1 cellular context compared by ENCODE assay signal in the genomic region with DNA sequence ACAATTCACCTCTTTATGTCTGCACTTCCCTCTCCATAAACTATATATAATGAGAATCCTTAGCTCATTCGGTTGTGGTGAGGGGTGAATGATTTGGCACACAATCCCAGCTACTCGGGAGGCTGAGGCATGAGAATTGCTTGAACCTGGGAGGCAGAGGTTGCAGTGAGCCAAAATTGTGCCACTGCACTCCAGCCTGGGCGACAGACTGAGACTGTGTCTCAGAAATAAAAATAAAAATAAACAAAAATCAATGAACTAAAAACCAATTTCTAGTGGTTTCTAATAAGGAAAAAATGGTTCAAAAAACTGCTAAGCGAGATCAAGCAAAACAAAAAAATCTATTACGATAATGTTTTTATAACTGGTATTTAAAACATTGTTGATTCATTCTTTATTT. TPM values are rescaled to one million over a fixed set of nuclear protein-coding genes. Genes with fewer than 3 reads are reported as not detected.
"Had no signal": no experiment of that assay in that cellular context is flagged by ENCODE, and none has a peak within 500 bp of the region (broad histone marks: within the 10 kb centered on the region; RNA-seq: fewer than 3 reads in every experiment).

Gene NPIPB6, minus strand, starts transcription at position 101 of the 400 bp plus-strand sequence. CDS start 686 bp downstream, outside the sequence.

RNA-seq across cellular contexts. Expression of gene NPIPB6, which starts in this region (rescaled TPM):
- total RNA-seq: LHCN-M2 had no signal
